23 cellular contexts compared by ENCODE assay signal in the genomic region with DNA sequence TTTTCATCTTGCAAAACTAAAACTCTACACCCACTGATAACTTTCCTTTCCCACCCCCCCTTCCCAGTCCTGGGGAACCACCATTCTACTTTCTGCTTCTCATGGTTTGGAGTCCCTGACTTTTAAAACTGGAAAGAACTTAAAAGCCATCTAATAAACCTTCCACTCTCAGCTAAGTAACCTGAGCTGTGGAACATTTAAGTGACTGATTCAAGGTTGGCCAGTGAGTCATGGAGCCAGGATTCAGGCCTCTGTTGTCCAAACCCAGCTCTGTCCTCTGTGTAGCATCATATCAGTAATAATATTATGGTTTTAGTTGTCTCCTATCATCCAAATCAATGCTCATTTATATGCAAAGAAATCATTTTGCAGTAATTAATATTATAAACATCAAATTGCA.
DNase-seq lines count a peak whose midpoint lies in the region; ATAC-seq and TF ChIP-seq lines count a peak whose summit lies in the region.
"Had no signal": no experiment of that assay in that cellular context is flagged by ENCODE, and none has a peak within 500 bp of the region (broad histone marks: within the 10 kb centered on the region; RNA-seq: fewer than 3 reads in every experiment).

No MANE protein-coding gene starts in this region.

- no peak for TF ChIP-seq CTCF in osteoblast (IDR thresholded peaks at IDR 0.05; ENCODE audit: extremely low read depth, low read depth, low read length)
- no peak for TF ChIP-seq CTCF in left lung (IDR thresholded peaks at IDR 0.05)

- no peaks in the 10 kb centered on the region for H3K27me3 ChIP-seq in osteoblast (ENCODE audit: insufficient read depth, low read length)
- H3K27me3 ChIP-seq in left lung: no peaks in the 10 kb centered on the region
- H3K27me3 ChIP-seq: MG63 had no signal

- H4K20me1 ChIP-seq in osteoblast (ENCODE audit: insufficient read depth, low read length): no peaks in the 10 kb centered on the region

- ATAC-seq in GM21723 (IDR thresholded peaks at IDR 0.05; ENCODE audit: unreplicated experiment): no peak
- ATAC-seq in left lung: no peak
- ATAC-seq: GM12878, Panc1 had no signal

- H3K79me2 ChIP-seq in osteoblast (ENCODE audit: insufficient read depth, low read length): no peaks in the 10 kb centered on the region

- no peak overlapping the region for H2AFZ ChIP-seq in osteoblast (ENCODE audit: low read length)

- H3K9me3 ChIP-seq in osteoblast (ENCODE audit: low read depth, low read length): no peaks in the 10 kb centered on the region
- H3K9me3 ChIP-seq in left lung: peaks cover 0 to 5% of the 10 kb centered on the region in 2 donors
- H3K9me3 ChIP-seq: MG63 had no signal

- H3K27ac ChIP-seq in osteoblast (ENCODE audit: low read depth, low read length): no peak overlapping the region
- no peak overlapping the region for H3K27ac ChIP-seq in left lung

- no peaks in the 10 kb centered on the region for H3K4me1 ChIP-seq in osteoblast (ENCODE audit: insufficient read depth, low read length)
- no peaks in the 10 kb centered on the region for H3K4me1 ChIP-seq in left lung

- DNase-seq in HT1080 (ENCODE audit: low read depth) (peak; percentile 3), astrocyte of the hippocampus (ENCODE audit: low read depth, low spot score) (peak; percentile 2), fibroblast of gingiva (ENCODE audit: low read depth) (peak; percentile 21), osteoblast (ENCODE audit: insufficient read length, low spot score, missing footprints) (peak; percentile 76), SW480 (ENCODE audit: low spot score) (no peak), left lung (no peak)
- no peak for DNase-seq in stimulated activated naive CD4-positive, alpha-beta T cell treated with Interleukin-2 at 50 U/mL for 16 hours (lab: John Stamatoyannopoulos, UW)
- DNase-seq: CD4-positive, CD25-positive, alpha-beta regulatory T cell; DMS79; GOT3; HCEC 1CT; MG63; NCI-H1048; NCI-H1436; NCI-H187 treated with DMSO at 0.1 percent for 48 hours; NCI-H2107; NCI-H2227 treated with DMSO at 0.1 percent for 48 hours; NCI-H510A; NCI-H748 treated with DMSO at 0.1 percent for 48 hours; NK-92 treated with Interleukin-12 subunit alpha and Interleukin-12 subunit beta, amount 100 ng/mL, for 24 hours had no signal

- H3K4me2 ChIP-seq in osteoblast (ENCODE audit: insufficient read depth, low read length): no peak overlapping the region

- no peaks in the 10 kb centered on the region for H3K36me3 ChIP-seq in osteoblast (ENCODE audit: insufficient read depth, low read length)
- no peaks in the 10 kb centered on the region for H3K36me3 ChIP-seq in left lung
- H3K36me3 ChIP-seq: MG63 had no signal

- intact Hi-C loops in left lung (cut with DNase I): no loop called here

- no peak overlapping the region for H3K4me3 ChIP-seq in osteoblast (ENCODE audit: insufficient read depth, low read length)
- no peak overlapping the region for H3K4me3 ChIP-seq in left lung
- H3K4me3 ChIP-seq: GM12878, MG63 had no signal

Comparison
In these comparisons a context has a peak if more than half of its experiments do, and no peak if none do; other contexts are left out.
1. DNase-seq: peak in HT1080 (single experiment), astrocyte of the hippocampus (single experiment), fibroblast of gingiva (single experiment) and osteoblast (single experiment); none in stimulated activated naive CD4-positive, alpha-beta T cell treated with Interleukin-2 at 50 U/mL for 16 hours (single experiment), SW480 (single experiment) and left lung (0 of 2).